Comparison of ENCODE assay signal across 8 cellular contexts in genomic region chr7:98283127-98283886, GRCh38. TPM values are rescaled to one million over a fixed set of nuclear protein-coding genes. Genes with fewer than 3 reads are reported as not detected.
DNase-seq lines count a peak whose midpoint lies in the region; FAIRE-seq and TF ChIP-seq lines count a peak whose summit lies in the region.

No MANE protein-coding gene starts in this region.

- H3K36me3 Mint-ChIP-seq in CD14-positive monocyte = peaks cover 23 to 45% of the 10 kb centered on the region in 2 donors

- H3K9me3 ChIP-seq in NT2/D1 (ENCODE audit: insufficient read depth, low read length) (no peaks in the 10 kb centered on the region), colonic mucosa (no peaks in the 10 kb centered on the region), vagina (no peaks in the 10 kb centered on the region)

- H3K27me3 ChIP-seq in NT2/D1 (ENCODE audit: insufficient read depth, insufficient read length) = no peaks in the 10 kb centered on the region
- no peaks in the 10 kb centered on the region for H3K27me3 ChIP-seq in colonic mucosa
- no peaks in the 10 kb centered on the region for H3K27me3 ChIP-seq in vagina

- peak overlapping the region; percentile 96 to 99 (median 98) for H3K27ac Mint-ChIP-seq in CD14-positive monocyte

- H3K9ac ChIP-seq in NT2/D1 (ENCODE audit: insufficient read length, low read depth) = peak overlapping the region; percentile 50
- peak overlapping the region; percentile 79 to 99 for H3K9ac ChIP-seq in colonic mucosa (ENCODE audit: low read depth in 2 of 2, low read length in 2 of 2)

- TF ChIP-seq POLR2A in vagina (IDR thresholded peaks at IDR 0.05) = peak in 1 of 2 donors; percentile 42

- DNase-seq in CD14-positive monocyte (ENCODE audit: low spot score) (peak; percentile 89), NT2/D1 (ENCODE audit: low read depth, low spot score) (no peak), colonic mucosa (peak; percentile 79), midbrain (lab: John Stamatoyannopoulos, UW) (peak; percentile 26), vagina (ENCODE audit: extremely low spot score in 2 of 2) (no peak), GM19239 (ENCODE audit: insufficient read length, low spot score) (no peak), D341Med (ENCODE audit: low spot score) (no peak), NCI-H2171 (lab: John Stamatoyannopoulos, UW) (no peak)

- peaks cover 0 to 2% (median 0%) of the 10 kb centered on the region in 3 donors for H3K27me3 Mint-ChIP-seq in CD14-positive monocyte (ENCODE audit: low read depth in 3 of 3)

- H3K4me3 Mint-ChIP-seq in CD14-positive monocyte = peak overlapping the region; percentile 92 to 97

- H3K27ac ChIP-seq in colonic mucosa (peak overlapping the region; percentile 91), vagina (peak overlapping the region; percentile 99)

- H3K9me3 Mint-ChIP-seq in CD14-positive monocyte = no peaks in the 10 kb centered on the region

- TF ChIP-seq CTCF in CD14-positive monocyte (IDR thresholded peaks at IDR 0.05) = no peak
- no peak for TF ChIP-seq CTCF in colonic mucosa (IDR thresholded peaks at IDR 0.05)
- no peak for TF ChIP-seq CTCF in vagina (IDR thresholded peaks at IDR 0.05)

- peaks cover 33% of the 10 kb centered on the region for H3K4me1 ChIP-seq in NT2/D1 (ENCODE audit: insufficient read depth, insufficient read length)
- peaks cover 43% of the 10 kb centered on the region for H3K4me1 ChIP-seq in colonic mucosa
- peaks cover 71% of the 10 kb centered on the region for H3K4me1 ChIP-seq in vagina

- intact Hi-C loops in CD14-positive monocyte (cut with micrococcal nuclease) = loop anchor here (5.0 to 10.0 kb wide), 2 partner anchors 151 to 521 kb away; no protein-coding TSS in a partner anchor
- intact Hi-C loops in colonic mucosa (cut with DNase I) = no loop called here
- intact Hi-C loops in vagina (cut with DNase I) = no loop called here

- peaks cover 41% of the 10 kb centered on the region for H3K36me3 ChIP-seq in NT2/D1 (ENCODE audit: insufficient read depth, insufficient read length, low read length)
- H3K36me3 ChIP-seq in colonic mucosa = no peaks in the 10 kb centered on the region
- no peaks in the 10 kb centered on the region for H3K36me3 ChIP-seq in vagina

- H3K4me3 ChIP-seq in NT2/D1 (ENCODE audit: insufficient read length, low read depth) (no peak overlapping the region), colonic mucosa (peak overlapping the region; percentile 66), vagina (peak overlapping the region; percentile 99)

- H3K4me1 Mint-ChIP-seq in CD14-positive monocyte = peaks cover 64% of the 10 kb centered on the region

- no peak for FAIRE-seq in GM19239 (lab: Jason Lieb, UNC)

RNA-seq across cellular contexts. Expression of gene BRI3, which starts 1.8 kb away (rescaled TPM):
- polyA plus RNA-seq in CD14-positive monocyte = 100 to 1,000 TPM; 120 to 149 TPM
- total RNA-seq in colonic mucosa (100 to 1,000 TPM; 152 to 187 TPM), vagina (68.5 TPM)

RNA-seq across cellular contexts. Expression of gene TECPR1, which starts 31.3 kb away (rescaled TPM):
- polyA plus RNA-seq in CD14-positive monocyte = 10 to 100 TPM in 1 of 2 donors, 1 to 10 TPM in 1; 5.7 to 10.2 TPM
- total RNA-seq in colonic mucosa (10 to 100 TPM; 20.3 to 44.5 TPM), vagina (19.6 TPM)

Comparison
In these comparisons a context has a peak if more than half of its experiments do, and no peak if none do; other contexts are left out.
1. DNase-seq: peak in CD14-positive monocyte (single experiment), colonic mucosa (single experiment) and midbrain (single experiment); none in NT2/D1 (single experiment), vagina (0 of 2), GM19239 (single experiment), D341Med (single experiment) and NCI-H2171 (single experiment).
2. intact Hi-C loops: an anchor here in CD14-positive monocyte (5.0 to 10.0 kb wide); none called in colonic mucosa and vagina.